Comparison of ENCODE assay signal across 1 cellular context in genomic region chr19:35120492-35120891, GRCh38.
TF ChIP-seq lines count a peak whose summit lies in the region.

No MANE protein-coding gene starts in this region.

TF ChIP-seq in K562, 482 proteins besides CTCF, POLR2A, EP300 and RAD21:
- TF ChIP-seq, protein P1, sequence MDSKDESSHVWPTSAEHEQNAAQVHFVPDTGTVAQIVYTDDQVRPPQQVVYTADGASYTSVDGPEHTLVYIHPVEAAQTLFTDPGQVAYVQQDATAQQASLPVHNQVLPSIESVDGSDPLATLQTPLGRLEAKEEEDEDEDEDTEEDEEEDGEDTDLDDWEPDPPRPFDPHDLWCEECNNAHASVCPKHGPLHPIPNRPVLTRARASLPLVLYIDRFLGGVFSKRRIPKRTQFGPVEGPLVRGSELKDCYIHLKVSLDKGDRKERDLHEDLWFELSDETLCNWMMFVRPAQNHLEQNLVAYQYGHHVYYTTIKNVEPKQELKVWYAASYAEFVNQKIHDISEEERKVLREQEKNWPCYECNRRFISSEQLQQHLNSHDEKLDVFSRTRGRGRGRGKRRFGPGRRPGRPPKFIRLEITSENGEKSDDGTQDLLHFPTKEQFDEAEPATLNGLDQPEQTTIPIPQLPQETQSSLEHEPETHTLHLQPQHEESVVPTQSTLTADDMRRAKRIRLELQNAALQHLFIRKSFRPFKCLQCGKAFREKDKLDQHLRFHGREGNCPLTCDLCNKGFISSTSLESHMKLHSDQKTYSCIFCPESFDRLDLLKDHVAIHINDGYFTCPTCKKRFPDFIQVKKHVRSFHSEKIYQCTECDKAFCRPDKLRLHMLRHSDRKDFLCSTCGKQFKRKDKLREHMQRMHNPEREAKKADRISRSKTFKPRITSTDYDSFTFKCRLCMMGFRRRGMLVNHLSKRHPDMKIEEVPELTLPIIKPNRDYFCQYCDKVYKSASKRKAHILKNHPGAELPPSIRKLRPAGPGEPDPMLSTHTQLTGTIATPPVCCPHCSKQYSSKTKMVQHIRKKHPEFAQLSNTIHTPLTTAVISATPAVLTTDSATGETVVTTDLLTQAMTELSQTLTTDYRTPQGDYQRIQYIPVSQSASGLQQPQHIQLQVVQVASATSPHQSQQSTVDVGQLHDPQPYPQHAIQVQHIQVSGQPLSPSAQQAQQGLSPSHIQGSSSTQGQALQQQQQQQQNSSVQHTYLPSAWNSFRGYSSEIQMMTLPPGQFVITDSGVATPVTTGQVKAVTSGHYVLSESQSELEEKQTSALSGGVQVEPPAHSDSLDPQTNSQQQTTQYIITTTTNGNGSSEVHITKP (IDR thresholded peaks at IDR 0.05; ENCODE audit: partially characterized antibody), result peak; percentile 33
- no peak for TF ChIP-seq FOXO4 (CRISPR knock-in tag; IDR thresholded peaks at IDR 0.05)
